ENCODE assay signal across 1 cellular context in the genomic region with DNA sequence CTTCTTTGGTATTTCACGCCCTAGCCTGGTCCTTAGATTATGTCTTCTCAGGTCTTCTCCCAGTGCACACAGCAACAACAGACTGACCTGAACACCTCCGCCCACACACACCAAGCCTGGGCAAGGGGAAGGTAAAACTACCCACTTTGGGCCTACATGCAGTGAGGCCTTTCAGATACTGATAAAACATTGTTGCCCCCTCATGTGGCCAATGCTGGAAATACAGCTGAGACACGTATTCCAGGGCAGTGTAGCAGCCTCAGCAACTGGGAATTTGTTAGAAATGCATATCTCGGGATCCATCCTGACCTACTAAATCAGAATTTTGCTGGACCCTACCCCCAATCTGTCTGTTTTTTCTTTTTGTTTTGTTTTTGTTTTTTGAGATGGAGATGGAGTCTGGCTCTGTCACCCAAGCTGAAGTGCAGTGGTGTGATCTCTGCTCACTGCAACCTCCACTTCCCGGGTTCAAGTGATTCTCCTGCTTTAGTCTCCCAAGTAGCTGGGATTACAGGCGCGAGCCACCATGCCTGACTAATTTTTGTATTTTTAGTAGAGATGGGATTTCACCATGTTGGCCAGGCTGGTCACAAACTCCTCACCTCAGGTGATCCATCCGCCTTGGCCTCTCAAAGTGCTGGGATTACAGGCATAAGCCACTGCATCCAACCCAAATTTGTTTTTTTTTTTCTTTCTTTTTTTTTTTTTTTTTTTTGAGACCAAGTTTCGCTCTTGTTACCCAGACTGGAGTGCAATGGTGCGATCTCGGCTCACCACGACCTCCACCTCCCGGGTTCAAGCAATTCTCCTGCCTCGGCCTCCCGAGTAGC.
TF ChIP-seq lines count a peak whose summit lies in the region.
"Not testable (repeated sequence)": the region's sequence is repeated elsewhere in the genome, so short reads cannot be mapped to it uniquely, and the experiment has no call there.

No MANE protein-coding gene starts in this region.

TF ChIP-seq in HepG2, 621 proteins besides CTCF, POLR2A, EP300 and RAD21 (continues in another document):
- TF ChIP-seq MIXL1 (CRISPR knock-in tag; IDR thresholded peaks at IDR 0.05) (peak; percentile 53; the same call in 1 of the 2 replicates), ZBTB20 (CRISPR knock-in tag; IDR thresholded peaks at IDR 0.05; ENCODE audit: borderline replicate concordance, low read depth) (peak; percentile 37; the same call in 1 of the 2 replicates), REPIN1 (CRISPR knock-in tag; IDR thresholded peaks at IDR 0.05; ENCODE audit: borderline replicate concordance, low read depth) (peak; percentile 61; the same call in 1 of the 2 replicates), THAP11 (CRISPR knock-in tag; IDR thresholded peaks at IDR 0.05) (peak; percentile 31; the same call in 1 of the 2 replicates), IRF2 (CRISPR knock-in tag; IDR thresholded peaks at IDR 0.05) (peak; percentile 46; the same call in 1 of the 2 replicates), NR2F6 (CRISPR knock-in tag; IDR thresholded peaks at IDR 0.05) (0 out of 2 replicates have a peak, but pooled peaks have one; percentile 17), POLR2AphosphoS2 (IDR thresholded peaks at IDR 0.05; ENCODE audit: low read depth, low read length) (peak; percentile 47; the same call in 1 of the 2 replicates), SMC3 (IDR thresholded peaks at IDR 0.05; ENCODE audit: low read length) (peak; percentile 79), KDM2A (CRISPR knock-in tag; IDR thresholded peaks at IDR 0.05; ENCODE audit: borderline replicate concordance, low read depth) (0 out of 2 replicates have a peak, but pooled peaks have one; percentile 49), MAFK (conservative IDR thresholded peaks at IDR 0.05 in 1 of 2, IDR thresholded peaks at IDR 0.05 in 1 of 2; ENCODE audit: low read length in 2 of 2) (peak; percentile 27 to 30; a peak in 2 of 4 replicates), HMG20B (CRISPR knock-in tag; conservative IDR thresholded peaks at IDR 0.05) (0 out of 2 replicates have a peak, but pooled peaks have one; percentile 13), RBM22 (optimal IDR thresholded peaks at IDR 0.05; ENCODE audit: low read length) (peak; percentile 57), XRCC5 (optimal IDR thresholded peaks at IDR 0.05; ENCODE audit: low read length) (peak; percentile 78), ZNF124 (CRISPR knock-in tag; IDR thresholded peaks at IDR 0.05) (peak; percentile 31; the same call in 1 of the 2 replicates), BORCS8-MEF2B (CRISPR knock-in tag; IDR thresholded peaks at IDR 0.05) (0 out of 2 replicates have a peak, but pooled peaks have one; percentile 30), ZNF205 (CRISPR knock-in tag; IDR thresholded peaks at IDR 0.05) (peak; percentile 42; the same call in 1 of the 2 replicates), ZFX (CRISPR knock-in tag; IDR thresholded peaks at IDR 0.05; ENCODE audit: low read depth) (peak; percentile 92), TEAD3 (CRISPR knock-in tag; optimal IDR thresholded peaks at IDR 0.05; ENCODE audit: borderline replicate concordance) (peak; percentile 61), ZNF331 (CRISPR knock-in tag; IDR thresholded peaks at IDR 0.05) (peak; percentile 78; the same call in 1 of the 2 replicates), KDM4B (CRISPR knock-in tag; IDR thresholded peaks at IDR 0.05) (0 out of 2 replicates have a peak, but pooled peaks have one; percentile 21)
- TF ChIP-seq, protein P1, sequence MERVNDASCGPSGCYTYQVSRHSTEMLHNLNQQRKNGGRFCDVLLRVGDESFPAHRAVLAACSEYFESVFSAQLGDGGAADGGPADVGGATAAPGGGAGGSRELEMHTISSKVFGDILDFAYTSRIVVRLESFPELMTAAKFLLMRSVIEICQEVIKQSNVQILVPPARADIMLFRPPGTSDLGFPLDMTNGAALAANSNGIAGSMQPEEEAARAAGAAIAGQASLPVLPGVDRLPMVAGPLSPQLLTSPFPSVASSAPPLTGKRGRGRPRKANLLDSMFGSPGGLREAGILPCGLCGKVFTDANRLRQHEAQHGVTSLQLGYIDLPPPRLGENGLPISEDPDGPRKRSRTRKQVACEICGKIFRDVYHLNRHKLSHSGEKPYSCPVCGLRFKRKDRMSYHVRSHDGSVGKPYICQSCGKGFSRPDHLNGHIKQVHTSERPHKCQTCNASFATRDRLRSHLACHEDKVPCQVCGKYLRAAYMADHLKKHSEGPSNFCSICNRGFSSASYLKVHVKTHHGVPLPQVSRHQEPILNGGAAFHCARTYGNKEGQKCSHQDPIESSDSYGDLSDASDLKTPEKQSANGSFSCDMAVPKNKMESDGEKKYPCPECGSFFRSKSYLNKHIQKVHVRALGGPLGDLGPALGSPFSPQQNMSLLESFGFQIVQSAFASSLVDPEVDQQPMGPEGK (CRISPR knock-in tag; IDR thresholded peaks at IDR 0.05): 0 out of 2 replicates have a peak, but pooled peaks have one; percentile 23
- TF ChIP-seq, protein P2, sequence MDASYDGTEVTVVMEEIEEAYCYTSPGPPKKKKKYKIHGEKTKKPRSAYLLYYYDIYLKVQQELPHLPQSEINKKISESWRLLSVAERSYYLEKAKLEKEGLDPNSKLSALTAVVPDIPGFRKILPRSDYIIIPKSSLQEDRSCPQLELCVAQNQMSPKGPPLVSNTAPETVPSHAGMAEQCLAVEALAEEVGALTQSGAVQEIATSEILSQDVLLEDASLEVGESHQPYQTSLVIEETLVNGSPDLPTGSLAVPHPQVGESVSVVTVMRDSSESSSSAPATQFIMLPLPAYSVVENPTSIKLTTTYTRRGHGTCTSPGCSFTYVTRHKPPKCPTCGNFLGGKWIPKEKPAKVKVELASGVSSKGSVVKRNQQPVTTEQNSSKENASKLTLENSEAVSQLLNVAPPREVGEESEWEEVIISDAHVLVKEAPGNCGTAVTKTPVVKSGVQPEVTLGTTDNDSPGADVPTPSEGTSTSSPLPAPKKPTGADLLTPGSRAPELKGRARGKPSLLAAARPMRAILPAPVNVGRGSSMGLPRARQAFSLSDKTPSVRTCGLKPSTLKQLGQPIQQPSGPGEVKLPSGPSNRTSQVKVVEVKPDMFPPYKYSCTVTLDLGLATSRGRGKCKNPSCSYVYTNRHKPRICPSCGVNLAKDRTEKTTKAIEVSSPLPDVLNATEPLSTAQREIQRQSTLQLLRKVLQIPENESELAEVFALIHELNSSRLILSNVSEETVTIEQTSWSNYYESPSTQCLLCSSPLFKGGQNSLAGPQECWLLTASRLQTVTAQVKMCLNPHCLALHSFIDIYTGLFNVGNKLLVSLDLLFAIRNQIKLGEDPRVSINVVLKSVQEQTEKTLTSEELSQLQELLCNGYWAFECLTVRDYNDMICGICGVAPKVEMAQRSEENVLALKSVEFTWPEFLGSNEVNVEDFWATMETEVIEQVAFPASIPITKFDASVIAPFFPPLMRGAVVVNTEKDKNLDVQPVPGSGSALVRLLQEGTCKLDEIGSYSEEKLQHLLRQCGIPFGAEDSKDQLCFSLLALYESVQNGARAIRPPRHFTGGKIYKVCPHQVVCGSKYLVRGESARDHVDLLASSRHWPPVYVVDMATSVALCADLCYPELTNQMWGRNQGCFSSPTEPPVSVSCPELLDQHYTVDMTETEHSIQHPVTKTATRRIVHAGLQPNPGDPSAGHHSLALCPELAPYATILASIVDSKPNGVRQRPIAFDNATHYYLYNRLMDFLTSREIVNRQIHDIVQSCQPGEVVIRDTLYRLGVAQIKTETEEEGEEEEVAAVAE (CRISPR knock-in tag; IDR thresholded peaks at IDR 0.05; ENCODE audit: borderline replicate concordance): peak; percentile 39; the same call in 1 of the 2 replicates
- TF ChIP-seq, protein P3, sequence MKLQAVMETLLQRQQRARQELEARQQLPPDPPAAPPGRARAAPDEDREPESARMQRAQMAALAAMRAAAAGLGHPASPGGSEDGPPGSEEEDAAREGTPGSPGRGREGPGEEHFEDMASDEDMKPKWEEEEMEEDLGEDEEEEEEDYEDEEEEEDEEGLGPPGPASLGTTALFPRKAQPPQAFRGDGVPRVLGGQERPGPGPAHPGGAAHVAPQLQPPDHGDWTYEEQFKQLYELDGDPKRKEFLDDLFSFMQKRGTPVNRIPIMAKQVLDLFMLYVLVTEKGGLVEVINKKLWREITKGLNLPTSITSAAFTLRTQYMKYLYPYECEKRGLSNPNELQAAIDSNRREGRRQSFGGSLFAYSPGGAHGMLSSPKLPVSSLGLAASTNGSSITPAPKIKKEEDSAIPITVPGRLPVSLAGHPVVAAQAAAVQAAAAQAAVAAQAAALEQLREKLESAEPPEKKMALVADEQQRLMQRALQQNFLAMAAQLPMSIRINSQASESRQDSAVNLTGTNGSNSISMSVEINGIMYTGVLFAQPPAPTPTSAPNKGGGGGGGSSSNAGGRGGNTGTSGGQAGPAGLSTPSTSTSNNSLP (IDR thresholded peaks at IDR 0.05; ENCODE audit: low read depth, low read length): peak; percentile 80; the same call in 1 of the 2 replicates
- TF ChIP-seq, protein P4, sequence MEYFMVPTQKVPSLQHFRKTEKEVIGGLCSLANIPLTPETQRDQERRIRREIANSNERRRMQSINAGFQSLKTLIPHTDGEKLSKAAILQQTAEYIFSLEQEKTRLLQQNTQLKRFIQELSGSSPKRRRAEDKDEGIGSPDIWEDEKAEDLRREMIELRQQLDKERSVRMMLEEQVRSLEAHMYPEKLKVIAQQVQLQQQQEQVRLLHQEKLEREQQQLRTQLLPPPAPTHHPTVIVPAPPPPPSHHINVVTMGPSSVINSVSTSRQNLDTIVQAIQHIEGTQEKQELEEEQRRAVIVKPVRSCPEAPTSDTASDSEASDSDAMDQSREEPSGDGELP (IDR thresholded peaks at IDR 0.05; ENCODE audit: borderline replicate concordance, low read depth): peak; percentile 32; the same call in 1 of the 2 replicates
- TF ChIP-seq NR2F6 (IDR thresholded peaks at IDR 0.05): not testable (repeated sequence)
- TF ChIP-seq, protein P5, sequence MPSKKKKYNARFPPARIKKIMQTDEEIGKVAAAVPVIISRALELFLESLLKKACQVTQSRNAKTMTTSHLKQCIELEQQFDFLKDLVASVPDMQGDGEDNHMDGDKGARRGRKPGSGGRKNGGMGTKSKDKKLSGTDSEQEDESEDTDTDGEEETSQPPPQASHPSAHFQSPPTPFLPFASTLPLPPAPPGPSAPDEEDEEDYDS (CRISPR knock-in tag; IDR thresholded peaks at IDR 0.05): 0 out of 2 replicates have a peak, but pooled peaks have one; percentile 29
- TF ChIP-seq, protein P6, sequence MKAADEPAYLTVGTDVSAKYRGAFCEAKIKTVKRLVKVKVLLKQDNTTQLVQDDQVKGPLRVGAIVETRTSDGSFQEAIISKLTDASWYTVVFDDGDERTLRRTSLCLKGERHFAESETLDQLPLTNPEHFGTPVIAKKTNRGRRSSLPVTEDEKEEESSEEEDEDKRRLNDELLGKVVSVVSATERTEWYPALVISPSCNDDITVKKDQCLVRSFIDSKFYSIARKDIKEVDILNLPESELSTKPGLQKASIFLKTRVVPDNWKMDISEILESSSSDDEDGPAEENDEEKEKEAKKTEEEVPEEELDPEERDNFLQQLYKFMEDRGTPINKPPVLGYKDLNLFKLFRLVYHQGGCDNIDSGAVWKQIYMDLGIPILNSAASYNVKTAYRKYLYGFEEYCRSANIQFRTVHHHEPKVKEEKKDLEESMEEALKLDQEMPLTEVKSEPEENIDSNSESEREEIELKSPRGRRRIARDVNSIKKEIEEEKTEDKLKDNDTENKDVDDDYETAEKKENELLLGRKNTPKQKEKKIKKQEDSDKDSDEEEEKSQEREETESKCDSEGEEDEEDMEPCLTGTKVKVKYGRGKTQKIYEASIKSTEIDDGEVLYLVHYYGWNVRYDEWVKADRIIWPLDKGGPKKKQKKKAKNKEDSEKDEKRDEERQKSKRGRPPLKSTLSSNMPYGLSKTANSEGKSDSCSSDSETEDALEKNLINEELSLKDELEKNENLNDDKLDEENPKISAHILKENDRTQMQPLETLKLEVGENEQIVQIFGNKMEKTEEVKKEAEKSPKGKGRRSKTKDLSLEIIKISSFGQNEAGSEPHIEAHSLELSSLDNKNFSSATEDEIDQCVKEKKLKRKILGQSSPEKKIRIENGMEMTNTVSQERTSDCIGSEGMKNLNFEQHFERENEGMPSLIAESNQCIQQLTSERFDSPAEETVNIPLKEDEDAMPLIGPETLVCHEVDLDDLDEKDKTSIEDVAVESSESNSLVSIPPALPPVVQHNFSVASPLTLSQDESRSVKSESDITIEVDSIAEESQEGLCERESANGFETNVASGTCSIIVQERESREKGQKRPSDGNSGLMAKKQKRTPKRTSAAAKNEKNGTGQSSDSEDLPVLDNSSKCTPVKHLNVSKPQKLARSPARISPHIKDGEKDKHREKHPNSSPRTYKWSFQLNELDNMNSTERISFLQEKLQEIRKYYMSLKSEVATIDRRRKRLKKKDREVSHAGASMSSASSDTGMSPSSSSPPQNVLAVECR (CRISPR knock-in tag; IDR thresholded peaks at IDR 0.05; ENCODE audit: borderline replicate concordance): peak; percentile 13; the same call in 1 of the 2 replicates
- TF ChIP-seq, protein P7, sequence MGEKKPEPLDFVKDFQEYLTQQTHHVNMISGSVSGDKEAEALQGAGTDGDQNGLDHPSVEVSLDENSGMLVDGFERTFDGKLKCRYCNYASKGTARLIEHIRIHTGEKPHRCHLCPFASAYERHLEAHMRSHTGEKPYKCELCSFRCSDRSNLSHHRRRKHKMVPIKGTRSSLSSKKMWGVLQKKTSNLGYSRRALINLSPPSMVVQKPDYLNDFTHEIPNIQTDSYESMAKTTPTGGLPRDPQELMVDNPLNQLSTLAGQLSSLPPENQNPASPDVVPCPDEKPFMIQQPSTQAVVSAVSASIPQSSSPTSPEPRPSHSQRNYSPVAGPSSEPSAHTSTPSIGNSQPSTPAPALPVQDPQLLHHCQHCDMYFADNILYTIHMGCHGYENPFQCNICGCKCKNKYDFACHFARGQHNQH (CRISPR knock-in tag; IDR thresholded peaks at IDR 0.05): peak; percentile 61; the same call in 1 of the 2 replicates
- TF ChIP-seq, protein P8, sequence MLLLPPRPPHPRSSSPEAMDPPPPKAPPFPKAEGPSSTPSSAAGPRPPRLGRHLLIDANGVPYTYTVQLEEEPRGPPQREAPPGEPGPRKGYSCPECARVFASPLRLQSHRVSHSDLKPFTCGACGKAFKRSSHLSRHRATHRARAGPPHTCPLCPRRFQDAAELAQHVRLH (CRISPR knock-in tag; IDR thresholded peaks at IDR 0.05; ENCODE audit: borderline replicate concordance, low read depth): peak; percentile 54; the same call in 1 of the 2 replicates
- TF ChIP-seq, protein P9, sequence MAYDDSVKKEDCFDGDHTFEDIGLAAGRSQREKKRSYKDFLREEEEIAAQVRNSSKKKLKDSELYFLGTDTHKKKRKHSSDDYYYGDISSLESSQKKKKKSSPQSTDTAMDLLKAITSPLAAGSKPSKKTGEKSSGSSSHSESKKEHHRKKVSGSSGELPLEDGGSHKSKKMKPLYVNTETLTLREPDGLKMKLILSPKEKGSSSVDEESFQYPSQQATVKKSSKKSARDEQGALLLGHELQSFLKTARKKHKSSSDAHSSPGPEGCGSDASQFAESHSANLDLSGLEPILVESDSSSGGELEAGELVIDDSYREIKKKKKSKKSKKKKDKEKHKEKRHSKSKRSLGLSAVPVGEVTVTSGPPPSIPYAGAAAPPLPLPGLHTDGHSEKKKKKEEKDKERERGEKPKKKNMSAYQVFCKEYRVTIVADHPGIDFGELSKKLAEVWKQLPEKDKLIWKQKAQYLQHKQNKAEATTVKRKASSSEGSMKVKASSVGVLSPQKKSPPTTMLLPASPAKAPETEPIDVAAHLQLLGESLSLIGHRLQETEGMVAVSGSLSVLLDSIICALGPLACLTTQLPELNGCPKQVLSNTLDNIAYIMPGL (CRISPR knock-in tag; IDR thresholded peaks at IDR 0.05; ENCODE audit: borderline replicate concordance in 1 of 2, low read depth in 1 of 2): peak; percentile 47 to 60; a peak in 2 of 4 replicates
- TF ChIP-seq, protein P10, sequence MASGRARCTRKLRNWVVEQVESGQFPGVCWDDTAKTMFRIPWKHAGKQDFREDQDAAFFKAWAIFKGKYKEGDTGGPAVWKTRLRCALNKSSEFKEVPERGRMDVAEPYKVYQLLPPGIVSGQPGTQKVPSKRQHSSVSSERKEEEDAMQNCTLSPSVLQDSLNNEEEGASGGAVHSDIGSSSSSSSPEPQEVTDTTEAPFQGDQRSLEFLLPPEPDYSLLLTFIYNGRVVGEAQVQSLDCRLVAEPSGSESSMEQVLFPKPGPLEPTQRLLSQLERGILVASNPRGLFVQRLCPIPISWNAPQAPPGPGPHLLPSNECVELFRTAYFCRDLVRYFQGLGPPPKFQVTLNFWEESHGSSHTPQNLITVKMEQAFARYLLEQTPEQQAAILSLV (CRISPR knock-in tag; IDR thresholded peaks at IDR 0.05; ENCODE audit: borderline replicate concordance): peak; percentile 46; the same call in 1 of the 2 replicates
